In the genomic region with DNA sequence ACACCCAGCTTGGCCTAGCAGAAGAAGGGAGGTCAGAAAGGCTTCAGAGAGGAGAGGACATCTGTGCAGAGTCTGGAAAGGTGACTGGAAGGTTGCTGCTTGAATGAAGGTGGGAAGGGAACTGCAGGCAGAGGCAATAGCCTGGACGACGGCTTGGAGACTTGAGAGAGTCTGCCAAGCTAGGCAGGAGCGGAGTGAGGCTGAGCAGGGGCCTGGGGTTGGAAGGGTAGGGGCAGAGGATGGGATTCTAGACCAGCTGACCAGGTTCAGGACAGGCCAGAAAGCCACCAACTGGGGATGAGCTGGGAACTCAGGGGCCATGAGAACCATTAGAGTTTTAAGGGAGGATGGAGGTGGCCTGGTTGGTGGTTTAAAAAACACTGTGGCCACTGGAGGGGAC, we compare ENCODE assay signal across 18 cellular contexts. TPM values are rescaled to one million over a fixed set of nuclear protein-coding genes. Genes with fewer than 3 reads are reported as not detected.
DNase-seq lines count a peak whose midpoint lies in the region; ATAC-seq, FAIRE-seq and TF ChIP-seq lines count a peak whose summit lies in the region.
"Had no signal": no experiment of that assay in that cellular context is flagged by ENCODE, and none has a peak within 500 bp of the region (broad histone marks: within the 10 kb centered on the region; RNA-seq: fewer than 3 reads in every experiment).

No MANE protein-coding gene starts in this region.

- no peak overlapping the region for H2AFZ ChIP-seq in osteoblast (ENCODE audit: low read length)

- H3K4me3 ChIP-seq in cardiac muscle cell (peak overlapping the region; percentile 10), left ventricle myocardium inferior (peak overlapping the region; percentile 69), osteoblast (ENCODE audit: insufficient read depth, low read length) (no peak overlapping the region), upper lobe of right lung (peak overlapping the region; percentile 16)
- H3K4me3 ChIP-seq: HAP-1, left lung had no signal

- peak overlapping the region; percentile 81 for H3K27ac ChIP-seq in cardiac muscle cell
- H3K27ac ChIP-seq in left ventricle myocardium inferior (replicated peaks), result peak overlapping the region; percentile 96
- H3K27ac ChIP-seq in osteoblast (ENCODE audit: low read depth, low read length), result no peak overlapping the region
- no peak overlapping the region for H3K27ac ChIP-seq in upper lobe of right lung
- H3K27ac ChIP-seq: left lung had no signal

- H3K4me1 ChIP-seq in cardiac muscle cell (ENCODE audit: low read depth) (peaks cover 32% of the 10 kb centered on the region), left ventricle myocardium inferior (peaks cover 73% of the 10 kb centered on the region), osteoblast (ENCODE audit: insufficient read depth, low read length) (peaks cover 11% of the 10 kb centered on the region), upper lobe of right lung (peaks cover 11% of the 10 kb centered on the region)

- H3K36me3 ChIP-seq in cardiac muscle cell, result no peaks in the 10 kb centered on the region
- H3K36me3 ChIP-seq in left ventricle myocardium inferior, result no peaks in the 10 kb centered on the region
- H3K36me3 ChIP-seq in osteoblast (ENCODE audit: insufficient read depth, low read length), result no peaks in the 10 kb centered on the region
- no peaks in the 10 kb centered on the region for H3K36me3 ChIP-seq in upper lobe of right lung
- H3K36me3 ChIP-seq: HAP-1, left lung had no signal

- H3K9me3 ChIP-seq in cardiac muscle cell (ENCODE audit: low read depth), result no peaks in the 10 kb centered on the region
- H3K9me3 ChIP-seq in left ventricle myocardium inferior (replicated peaks), result no peaks in the 10 kb centered on the region
- H3K9me3 ChIP-seq in osteoblast (ENCODE audit: low read depth, low read length), result no peaks in the 10 kb centered on the region
- H3K9me3 ChIP-seq in upper lobe of right lung, result no peaks in the 10 kb centered on the region
- H3K9me3 ChIP-seq: HAP-1, left lung had no signal

- H3K27me3 ChIP-seq in cardiac muscle cell (no peaks in the 10 kb centered on the region), left ventricle myocardium inferior (ENCODE audit: low read depth) (no peaks in the 10 kb centered on the region), osteoblast (ENCODE audit: insufficient read depth, low read length) (no peaks in the 10 kb centered on the region), upper lobe of right lung (no peaks in the 10 kb centered on the region)

- no peaks in the 10 kb centered on the region for H4K20me1 ChIP-seq in osteoblast (ENCODE audit: insufficient read depth, low read length)

- no peaks in the 10 kb centered on the region for H3K79me2 ChIP-seq in osteoblast (ENCODE audit: insufficient read depth, low read length)

- no peak for TF ChIP-seq CTCF in cardiac muscle cell (IDR thresholded peaks at IDR 0.05; ENCODE audit: low read depth, low read length)
- no peak for TF ChIP-seq CTCF in left ventricle myocardium inferior (IDR thresholded peaks at IDR 0.05; ENCODE audit: borderline replicate concordance)
- no peak for TF ChIP-seq CTCF in osteoblast (IDR thresholded peaks at IDR 0.05; ENCODE audit: extremely low read depth, low read depth, low read length)
- TF ChIP-seq CTCF in upper lobe of right lung (IDR thresholded peaks at IDR 0.05), result no peak

- TF ChIP-seq POLR2A in H54 (IDR thresholded peaks at IDR 0.05; ENCODE audit: low read depth, low read length), result no peak

- no peak overlapping the region for H3K4me2 ChIP-seq in osteoblast (ENCODE audit: insufficient read depth, low read length)

- no peak for DNase-seq in cardiac muscle cell (ENCODE audit: low read depth in 1 of 2, low spot score in 1 of 2)
- no peak for DNase-seq in cardiac septum (ENCODE audit: low spot score)
- DNase-seq in left ventricle myocardium inferior, result no peak
- peak; percentile 11 for DNase-seq in osteoblast (ENCODE audit: insufficient read length, low spot score, missing footprints)
- DNase-seq in upper lobe of right lung, result no peak
- DNase-seq in H54 (ENCODE audit: insufficient read length, low spot score), result no peak
- no peak for DNase-seq in GDM1 (lab: John Stamatoyannopoulos, UW)
- DNase-seq in NCI-H2196 treated with DMSO at 0.1 percent for 48 hours (lab: John Stamatoyannopoulos, UW; ENCODE audit: unreplicated experiment), result no peak
- DNase-seq: activated CD8-positive, alpha-beta memory T cell treated with anti-CD3 and anti-CD28 coated beads for 24 hours; MM.1S; NCI-H2029; NCI-H524; stimulated activated CD4-positive, alpha-beta T cell treated with anti-CD3 and anti-CD28 coated beads, Interleukin-4, amount 100 ng/mL, for 4 hours had no signal

- intact Hi-C loops in cardiac septum (cut with DNase I) (loop anchor here (2.0 kb wide), 1 partner anchor 15 kb away; a partner anchor contains a TSS), left ventricle myocardium inferior (cut with micrococcal nuclease) (loop anchor here (10.0 kb wide), 1 partner anchor 71 kb away; a partner anchor contains a TSS), upper lobe of right lung (cut with DNase I) (loop anchor here (10.0 kb wide), 1 partner anchor 51 kb away; no protein-coding TSS in a partner anchor)

- ATAC-seq in upper lobe of right lung, result no peak
- ATAC-seq: left lung; natural killer cell treated with Interleukin-12 subunit alpha and Interleukin-12 subunit beta and Interleukin-15 and Interleukin-18, amount 100 ng/mL, for 72 hours had no signal

- FAIRE-seq in H54 (lab: Jason Lieb, UNC), result no peak
- FAIRE-seq: TTC549 had no signal

RNA-seq across cellular contexts. Expression of a gene that starts 0.3 kb away (rescaled TPM):
- 57.5 and 63.3 TPM in 2 replicates for total RNA-seq in cardiac muscle cell
- 69.9 and 90.6 TPM in 2 replicates for polyA plus RNA-seq in cardiac muscle cell
- 159 TPM for total RNA-seq in cardiac septum
- 137 TPM for total RNA-seq in left ventricle myocardium inferior
- total RNA-seq in osteoblast, result 0.29 TPM in 1 of 2 replicates, not detected in the other
- 27.8 TPM for total RNA-seq in upper lobe of right lung
- total RNA-seq: SK-MEL-5 had no signal

RNA-seq across cellular contexts. Expression of a gene that starts 15.0 kb away (rescaled TPM):
- 45.6 and 59.4 TPM in 2 replicates for total RNA-seq in cardiac muscle cell
- polyA plus RNA-seq in cardiac muscle cell, result 6.0 and 6.2 TPM in 2 replicates
- total RNA-seq in cardiac septum, result 46.1 TPM
- 33.0 TPM for total RNA-seq in left ventricle myocardium inferior
- 44.2 and 48.9 TPM in 2 replicates for total RNA-seq in osteoblast
- total RNA-seq in upper lobe of right lung, result 103 TPM

RNA-seq across cellular contexts. Expression of a gene that starts 35.5 kb away (rescaled TPM):
- total RNA-seq in cardiac muscle cell (1.2 and 2.8 TPM in 2 replicates), cardiac septum (4.4 TPM), left ventricle myocardium inferior (1.6 TPM), osteoblast (2.5 and 2.7 TPM in 2 replicates), upper lobe of right lung (21.5 TPM)
- polyA plus RNA-seq in cardiac muscle cell, result 2.0 and 2.5 TPM in 2 replicates

RNA-seq across cellular contexts. Expression of a gene that starts 36.0 kb away (rescaled TPM):
- 80.6 and 127 TPM in 2 replicates for total RNA-seq in cardiac muscle cell
- 212 and 261 TPM in 2 replicates for polyA plus RNA-seq in cardiac muscle cell
- total RNA-seq in cardiac septum, result 142 TPM
- 45.8 TPM for total RNA-seq in left ventricle myocardium inferior
- 6,718 and 8,987 TPM in 2 replicates for total RNA-seq in osteoblast
- total RNA-seq in upper lobe of right lung, result 154 TPM

Comparison
In these comparisons a context has a peak if more than half of its experiments do, and no peak if none do; other contexts are left out.
1. H3K27ac ChIP-seq: peak in cardiac muscle cell (single experiment) and left ventricle myocardium inferior (single experiment); none in osteoblast (single experiment) and upper lobe of right lung (single experiment).
2. RNA of a gene that starts 0.3 kb away (total RNA-seq): 159 TPM in cardiac septum (single experiment), 137 TPM in left ventricle myocardium inferior (single experiment), 57.5 to 63.3 TPM in cardiac muscle cell and 27.8 TPM in upper lobe of right lung (single experiment); 0.29 TPM in osteoblast; every median in the first group is over 10 times any median in the second.